16 cellular contexts compared by ENCODE assay signal in genomic region chr7:117688126-117688525, GRCh38.
"Had no signal": no experiment of that assay in that cellular context is flagged by ENCODE, and none has a peak within 500 bp of the region (broad histone marks: within the 10 kb centered on the region; RNA-seq: fewer than 3 reads in every experiment).

No MANE protein-coding gene starts in this region.

- H3K4me3 Mint-ChIP-seq: dendritic cell treated with granulocyte-macrophage colony-stimulating factor and Interleukin-4, amounts not matched to agents 40 ng/mL and 50 ng/mL, for 4 days; endodermal cell; naive thymus-derived CD8-positive, alpha-beta T cell; neural crest cell; type B pancreatic cell had no signal

- H3K36me3 ChIP-seq: esophagus muscularis mucosa, ovary, suprapubic skin, thyroid gland had no signal

- H3K27ac ChIP-seq: esophagus muscularis mucosa, ovary, thyroid gland had no signal

- H3K9me3 ChIP-seq: esophagus muscularis mucosa, mucosa of descending colon, ovary, suprapubic skin, thyroid gland had no signal

- H3K4me2 ChIP-seq: smooth muscle cell had no signal

- H3K4me1 ChIP-seq: esophagus muscularis mucosa, thyroid gland had no signal

- H3K36me3 Mint-ChIP-seq: naive thymus-derived CD8-positive, alpha-beta T cell; type B pancreatic cell had no signal

- H3K27me3 ChIP-seq: esophagus muscularis mucosa, ovary, suprapubic skin, thyroid gland had no signal

- H3K9me3 Mint-ChIP-seq: dendritic cell treated with granulocyte-macrophage colony-stimulating factor and Interleukin-4, amounts not matched to agents 40 ng/mL and 50 ng/mL, for 4 days; endodermal cell had no signal

- H3K27ac Mint-ChIP-seq: dendritic cell treated with granulocyte-macrophage colony-stimulating factor and Interleukin-4, amounts not matched to agents 40 ng/mL and 50 ng/mL, for 4 days; endodermal cell; naive thymus-derived CD8-positive, alpha-beta T cell; type B pancreatic cell had no signal

- ATAC-seq: mucosa of descending colon; naive thymus-derived CD8-positive, alpha-beta T cell; right cardiac atrium had no signal

- H3K27me3 Mint-ChIP-seq: type B pancreatic cell had no signal

- H3K4me3 ChIP-seq: esophagus muscularis mucosa, mucosa of descending colon, ovary, smooth muscle cell, suprapubic skin, thyroid gland had no signal

- DNase-seq: cerebellar nuclear complex; endodermal cell; foreskin fibroblast; mucosa of descending colon; naive thymus-derived CD8-positive, alpha-beta T cell; ovary; right cardiac atrium; stimulated activated CD4-positive, alpha-beta T cell treated with anti-CD3 and anti-CD28 coated beads, Interleukin-2, amount 100 ng/mL, for 48 hours; stimulated activated naive CD4-positive, alpha-beta T cell treated with Interleukin-2 at 50 U/mL for 16 hours; thyroid gland had no signal
